ENCODE assay signal across 33 cellular contexts in genomic region chr2:104933518-104933917, GRCh38.
"Had no signal": no experiment of that assay in that cellular context is flagged by ENCODE, and none has a peak within 500 bp of the region (broad histone marks: within the 10 kb centered on the region; RNA-seq: fewer than 3 reads in every experiment).

No MANE protein-coding gene starts in this region.

- H3K4me3 ChIP-seq: adrenal gland, ascending aorta, body of pancreas, breast epithelium, cardiac muscle cell had no signal

- ATAC-seq: activated naive CD4-positive, alpha-beta T cell treated with anti-CD3 and anti-CD28 coated beads, Interleukin-2, amount 50 U/mL, for 72 hours; activated naive CD8-positive, alpha-beta T cell treated with anti-CD3 and anti-CD28 coated beads, Interleukin-2, amount 50 U/mL, for 24 hours; activated T-cell treated with anti-CD3 and anti-CD28 coated beads, Interleukin-2, amount 50 U/mL, for 4 hours; activated T-cell treated with anti-CD3 and anti-CD28 coated beads, Interleukin-2, amount 50 U/mL, for 72 hours; activated T-helper 17 cell treated with anti-CD3 and anti-CD28 coated beads, Interleukin-2, amount 50 U/mL, for 72 hours; body of pancreas had no signal

- H3K9me3 ChIP-seq: adrenal gland, ascending aorta, body of pancreas, breast epithelium had no signal

- H3K4me1 ChIP-seq: adrenal gland, ascending aorta, body of pancreas, breast epithelium had no signal

- H3K36me3 ChIP-seq: adrenal gland, ascending aorta, brain microvascular endothelial cell, breast epithelium, cardiac muscle cell had no signal

- H3K27me3 ChIP-seq: adrenal gland, ascending aorta, body of pancreas, brain microvascular endothelial cell, breast epithelium, cardiac muscle cell had no signal

- DNase-seq: activated effector memory CD4-positive, alpha-beta T cell treated with anti-CD3 and anti-CD28 coated beads, Interleukin-2, amount 50 U/mL, for 16 hours; activated effector memory CD4-positive, alpha-beta T cell treated with Interleukin-2 at 50 U/mL for 16 hours; activated gamma-delta T cell; activated gamma-delta T cell treated with Interleukin-2 at 50 U/mL for 16 hours; activated naive CD4-positive, alpha-beta T cell; activated naive CD4-positive, alpha-beta T cell treated with anti-CD3 and anti-CD28 coated beads for 36 hours; activated naive CD4-positive, alpha-beta T cell treated with anti-CD3 and anti-CD28 coated beads, Interleukin-2, amount 10 ng/mL, durations not matched to agents 7 days and 5 days; activated naive CD4-positive, alpha-beta T cell treated with anti-CD3 and anti-CD28 coated beads, Interleukin-2, amount 50 U/mL, for 16 hours; activated naive CD4-positive, alpha-beta T cell treated with Interleukin-2 at 50 U/mL for 16 hours; activated naive CD8-positive, alpha-beta T cell treated with anti-CD3 and anti-CD28 coated beads for 36 hours; activated naive CD8-positive, alpha-beta T cell treated with anti-CD3 and anti-CD28 coated beads, Interleukin-2, amount 10 ng/mL, durations not matched to agents 7 days and 5 days; activated naive CD8-positive, alpha-beta T cell treated with anti-CD3 and anti-CD28 coated beads, Interleukin-2, amount 50 U/mL, for 24 hours; activated T-cell treated with anti-CD3 and anti-CD28 coated beads, Interleukin-2, amount 50 U/mL, for 24 hours; activated T-cell treated with anti-CD3 and anti-CD28 coated beads, Interleukin-2, amount 50 U/mL, for 4 hours; activated T-cell treated with anti-CD3 and anti-CD28 coated beads, Interleukin-2, amount 50 U/mL, for 48 hours; activated T-cell treated with anti-CD3 and anti-CD28 coated beads, Interleukin-2, amount 50 U/mL, for 72 hours; adrenal gland; amniotic stem cell; amygdala; anterior cingulate cortex; aorta; body of pancreas; brain microvascular endothelial cell; caudate nucleus; central memory CD4-positive, alpha-beta T cell; cerebellar nuclear complex had no signal

- H3K27ac ChIP-seq: adrenal gland, ascending aorta, body of pancreas, brain microvascular endothelial cell, breast epithelium, cardiac muscle cell had no signal

- FAIRE-seq: astrocyte, bronchial epithelial cell had no signal
